Comparison of ENCODE assay signal across 2 cellular contexts in the genomic region with DNA sequence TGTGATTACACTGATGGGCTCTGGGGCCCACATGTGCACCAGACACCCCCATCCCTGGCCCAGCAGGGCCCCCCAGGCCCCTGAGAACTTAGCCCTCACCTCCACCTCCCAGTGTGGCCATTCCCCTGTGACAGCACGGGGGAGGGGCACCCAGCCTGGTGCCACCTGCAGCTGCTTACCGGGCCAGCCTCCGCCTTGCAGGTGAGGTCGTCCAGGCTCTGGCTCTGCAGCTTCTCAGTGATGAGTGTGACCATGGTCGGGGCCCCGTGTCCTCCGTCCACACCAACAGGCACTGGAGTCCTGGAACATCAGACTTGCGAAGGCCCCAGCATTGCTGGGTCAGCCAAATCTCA.
TF ChIP-seq lines count a peak whose summit lies in the region.

No MANE protein-coding gene starts in this region.

TF ChIP-seq in HCT116, 20 proteins besides CTCF, POLR2A, EP300 and RAD21:
- no peak for TF ChIP-seq CBX3 (IDR thresholded peaks at IDR 0.05; ENCODE audit: low read depth)
- TF ChIP-seq SIN3A (IDR thresholded peaks at IDR 0.05; ENCODE audit: low read depth) = no peak
- TF ChIP-seq EGR1 (IDR thresholded peaks at IDR 0.05; ENCODE audit: low read depth) = no peak
- TF ChIP-seq, protein P1, sequence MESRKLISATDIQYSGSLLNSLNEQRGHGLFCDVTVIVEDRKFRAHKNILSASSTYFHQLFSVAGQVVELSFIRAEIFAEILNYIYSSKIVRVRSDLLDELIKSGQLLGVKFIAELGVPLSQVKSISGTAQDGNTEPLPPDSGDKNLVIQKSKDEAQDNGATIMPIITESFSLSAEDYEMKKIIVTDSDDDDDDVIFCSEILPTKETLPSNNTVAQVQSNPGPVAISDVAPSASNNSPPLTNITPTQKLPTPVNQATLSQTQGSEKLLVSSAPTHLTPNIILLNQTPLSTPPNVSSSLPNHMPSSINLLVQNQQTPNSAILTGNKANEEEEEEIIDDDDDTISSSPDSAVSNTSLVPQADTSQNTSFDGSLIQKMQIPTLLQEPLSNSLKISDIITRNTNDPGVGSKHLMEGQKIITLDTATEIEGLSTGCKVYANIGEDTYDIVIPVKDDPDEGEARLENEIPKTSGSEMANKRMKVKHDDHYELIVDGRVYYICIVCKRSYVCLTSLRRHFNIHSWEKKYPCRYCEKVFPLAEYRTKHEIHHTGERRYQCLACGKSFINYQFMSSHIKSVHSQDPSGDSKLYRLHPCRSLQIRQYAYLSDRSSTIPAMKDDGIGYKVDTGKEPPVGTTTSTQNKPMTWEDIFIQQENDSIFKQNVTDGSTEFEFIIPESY (IDR thresholded peaks at IDR 0.05; ENCODE audit: extremely low read depth, insufficient replicate concordance, low read length) = no peak
- TF ChIP-seq, protein P2, sequence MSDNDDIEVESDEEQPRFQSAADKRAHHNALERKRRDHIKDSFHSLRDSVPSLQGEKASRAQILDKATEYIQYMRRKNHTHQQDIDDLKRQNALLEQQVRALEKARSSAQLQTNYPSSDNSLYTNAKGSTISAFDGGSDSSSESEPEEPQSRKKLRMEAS (IDR thresholded peaks at IDR 0.05) = no peak
- TF ChIP-seq, protein P3, sequence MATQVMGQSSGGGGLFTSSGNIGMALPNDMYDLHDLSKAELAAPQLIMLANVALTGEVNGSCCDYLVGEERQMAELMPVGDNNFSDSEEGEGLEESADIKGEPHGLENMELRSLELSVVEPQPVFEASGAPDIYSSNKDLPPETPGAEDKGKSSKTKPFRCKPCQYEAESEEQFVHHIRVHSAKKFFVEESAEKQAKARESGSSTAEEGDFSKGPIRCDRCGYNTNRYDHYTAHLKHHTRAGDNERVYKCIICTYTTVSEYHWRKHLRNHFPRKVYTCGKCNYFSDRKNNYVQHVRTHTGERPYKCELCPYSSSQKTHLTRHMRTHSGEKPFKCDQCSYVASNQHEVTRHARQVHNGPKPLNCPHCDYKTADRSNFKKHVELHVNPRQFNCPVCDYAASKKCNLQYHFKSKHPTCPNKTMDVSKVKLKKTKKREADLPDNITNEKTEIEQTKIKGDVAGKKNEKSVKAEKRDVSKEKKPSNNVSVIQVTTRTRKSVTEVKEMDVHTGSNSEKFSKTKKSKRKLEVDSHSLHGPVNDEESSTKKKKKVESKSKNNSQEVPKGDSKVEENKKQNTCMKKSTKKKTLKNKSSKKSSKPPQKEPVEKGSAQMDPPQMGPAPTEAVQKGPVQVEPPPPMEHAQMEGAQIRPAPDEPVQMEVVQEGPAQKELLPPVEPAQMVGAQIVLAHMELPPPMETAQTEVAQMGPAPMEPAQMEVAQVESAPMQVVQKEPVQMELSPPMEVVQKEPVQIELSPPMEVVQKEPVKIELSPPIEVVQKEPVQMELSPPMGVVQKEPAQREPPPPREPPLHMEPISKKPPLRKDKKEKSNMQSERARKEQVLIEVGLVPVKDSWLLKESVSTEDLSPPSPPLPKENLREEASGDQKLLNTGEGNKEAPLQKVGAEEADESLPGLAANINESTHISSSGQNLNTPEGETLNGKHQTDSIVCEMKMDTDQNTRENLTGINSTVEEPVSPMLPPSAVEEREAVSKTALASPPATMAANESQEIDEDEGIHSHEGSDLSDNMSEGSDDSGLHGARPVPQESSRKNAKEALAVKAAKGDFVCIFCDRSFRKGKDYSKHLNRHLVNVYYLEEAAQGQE (IDR thresholded peaks at IDR 0.05; ENCODE audit: low read depth) = no peak
- no peak for TF ChIP-seq EZH2phosphoT487 (IDR thresholded peaks at IDR 0.05; ENCODE audit: borderline replicate concordance)
- TF ChIP-seq TCF7L2 (IDR thresholded peaks at IDR 0.05; ENCODE audit: borderline replicate concordance, extremely low read depth, insufficient read depth, insufficient read length) = no peak

TF ChIP-seq in K562, 482 proteins besides CTCF, POLR2A, EP300 and RAD21:
- no peak for TF ChIP-seq CBFA2T3 (IDR thresholded peaks at IDR 0.05)
- 0 out of 2 replicates have a peak, but pooled peaks have one; percentile 23 for TF ChIP-seq EGR1 (conservative IDR thresholded peaks at IDR 0.05)
TF ChIP-seq in K562: peak in this region for 1.
